Comparison of ENCODE assay signal across 35 cellular contexts in genomic region chr21:36470294-36470693, GRCh38. TPM values are rescaled to one million over a fixed set of nuclear protein-coding genes. Genes with fewer than 3 reads are reported as not detected.
DNase-seq lines count a peak whose midpoint lies in the region; ATAC-seq, FAIRE-seq and TF ChIP-seq lines count a peak whose summit lies in the region.
"Had no signal": no experiment of that assay in that cellular context is flagged by ENCODE, and none has a peak within 500 bp of the region (broad histone marks: within the 10 kb centered on the region; RNA-seq: fewer than 3 reads in every experiment).

No MANE protein-coding gene starts in this region.

- ATAC-seq in HG03196 (IDR thresholded peaks at IDR 0.05; ENCODE audit: unreplicated experiment): no peak
- ATAC-seq in T-helper 17 cell: no peak
- ATAC-seq: activated CD8-positive, alpha-beta T cell treated with anti-CD3 and anti-CD28 coated beads, Interleukin-2, amount 10 ng/mL, durations not matched to agents 7 days and 5 days; gastroesophageal sphincter; K562; natural killer cell treated with Interleukin-12 subunit alpha and Interleukin-12 subunit beta and Interleukin-15 and Interleukin-18, amount 100 ng/mL, for 72 hours had no signal

- no peak overlapping the region for H3K4me3 Mint-ChIP-seq in astrocyte (ENCODE audit: unreplicated experiment)
- no peak overlapping the region for H3K4me3 Mint-ChIP-seq in T-helper 17 cell
- H3K4me3 Mint-ChIP-seq: activated CD8-positive, alpha-beta T cell treated with anti-CD3 and anti-CD28 coated beads, Interleukin-2, amount 10 ng/mL, durations not matched to agents 7 days and 5 days; activated naive CD4-positive, alpha-beta T cell treated with anti-CD3 and anti-CD28 coated beads, Interleukin-2, amount 50 U/mL, for 24 hours; central memory CD8-positive, alpha-beta T cell; natural killer cell treated with Interleukin-12 subunit alpha and Interleukin-12 subunit beta and Interleukin-15 and Interleukin-18, amount 100 ng/mL, for 72 hours had no signal

- TF ChIP-seq CTCF in C4-2B (conservative IDR thresholded peaks at IDR 0.05): no peak
- TF ChIP-seq CTCF in HEK293 (tag by site-specific recombination; IDR thresholded peaks at IDR 0.05): no peak
- TF ChIP-seq CTCF in astrocyte (IDR thresholded peaks at IDR 0.05; ENCODE audit: insufficient read depth, low read depth, low read length): no peak
- no peak for TF ChIP-seq CTCF in kidney (IDR thresholded peaks at IDR 0.05; ENCODE audit: borderline replicate concordance, extremely low read depth, insufficient read depth)

- H2AFZ ChIP-seq in astrocyte (ENCODE audit: low read depth, low read length): no peak overlapping the region
- H2AFZ ChIP-seq: GM23248 had no signal

- H3K9ac ChIP-seq in astrocyte (ENCODE audit: low read length) (no peak overlapping the region), kidney (ENCODE audit: low read length in 2 of 2) (no peak overlapping the region)
- H3K9ac ChIP-seq: GM23248 had no signal

- no peak for FAIRE-seq in astrocyte (lab: Jason Lieb, UNC)
- no peak for FAIRE-seq in kidney (lab: Jason Lieb, UNC)
- FAIRE-seq: endothelial cell of umbilical vein, GM12878, K562, small intestine, TTC549 had no signal

- POLR2A ChIA-PET in HEK293 (lab: Yijun Ruan, JAX): no interaction called here

- no peaks in the 10 kb centered on the region for H3K9me3 ChIP-seq in HEK293 (ENCODE audit: control insufficient read depth, insufficient read depth, low read depth, low read length)
- no peaks in the 10 kb centered on the region for H3K9me3 ChIP-seq in astrocyte (ENCODE audit: insufficient read depth, low read depth, low read length)
- H3K9me3 ChIP-seq in kidney (ENCODE audit: control insufficient read depth in 1 of 2, low read length in 2 of 2): no peaks in the 10 kb centered on the region
- H3K9me3 ChIP-seq in T-helper 17 cell (ENCODE audit: control insufficient read depth, low read length, poor library complexity, severe bottlenecking): no peaks in the 10 kb centered on the region
- H3K9me3 ChIP-seq: ascending aorta, mucosa of descending colon, ovary, thyroid gland had no signal

- intact Hi-C loops in kidney (cut with DNase I): no loop called here

- H3K27me3 Mint-ChIP-seq in astrocyte (ENCODE audit: low read depth, unreplicated experiment) (no peaks in the 10 kb centered on the region), T-helper 17 cell (peaks cover 23% of the 10 kb centered on the region)

- no peak overlapping the region for H3K27ac Mint-ChIP-seq in astrocyte (ENCODE audit: unreplicated experiment)
- no peak overlapping the region for H3K27ac Mint-ChIP-seq in T-helper 17 cell
- H3K27ac Mint-ChIP-seq: activated CD8-positive, alpha-beta T cell treated with anti-CD3 and anti-CD28 coated beads, Interleukin-2, amount 10 ng/mL, durations not matched to agents 7 days and 5 days; activated naive CD4-positive, alpha-beta T cell treated with anti-CD3 and anti-CD28 coated beads, Interleukin-2, amount 50 U/mL, for 24 hours; activated T-helper 2 cell treated with anti-CD3 and anti-CD28 coated beads, Interferon-gamma antibody, Interleukin-2, Interleukin-4, amounts not matched to agents 10 μg/mL and 5 μg/mL and 100 μg/mL, durations not matched to agents 14 hours and 24 hours and 36 hours; natural killer cell treated with Interleukin-12 subunit alpha and Interleukin-12 subunit beta and Interleukin-15 and Interleukin-18, amount 100 ng/mL, for 72 hours had no signal

- peak overlapping the region; percentile 44 for H3K27ac ChIP-seq in C4-2B
- no peak overlapping the region for H3K27ac ChIP-seq in HEK293 (ENCODE audit: extremely low read depth, low read depth, low read length)
- peak overlapping the region; percentile 78 for H3K27ac ChIP-seq in astrocyte (ENCODE audit: low read depth, low read length)
- H3K27ac ChIP-seq in kidney (ENCODE audit: low read depth in 2 of 2, low read length in 2 of 2): no peak overlapping the region
- H3K27ac ChIP-seq: ascending aorta, gastroesophageal sphincter, GM23248, ovary, stomach, thyroid gland had no signal

- DNase-seq in astrocyte (ENCODE audit: low read depth) (no peak), kidney (peak; percentile 36), nucleus accumbens (lab: John Stamatoyannopoulos, UW) (no peak), T-helper 17 cell (no peak)
- DNase-seq: activated CD4-positive, CD25-positive, alpha-beta regulatory T cell treated with anti-CD3 and anti-CD28 coated beads, Interleukin-2, amount 50 U/mL, for 72 hours; activated CD8-positive, alpha-beta T cell treated with anti-CD3 and anti-CD28 coated beads, Interleukin-2, amount 10 ng/mL, durations not matched to agents 7 days and 5 days; C1 segment of cervical spinal cord; DND-41; GM23248; MM.1S; mucosa of descending colon; NCI-H2081; NCI-H2227 treated with DMSO at 0.1 percent for 48 hours; NCI-H748 treated with DMSO at 0.1 percent for 48 hours; ovary; retina; small intestine; stimulated activated CD4-positive, alpha-beta T cell treated with anti-CD3 and anti-CD28 coated beads, Interleukin-2, amount 100 ng/mL, for 24 hours; stomach; T-helper 1 cell; thyroid gland had no signal

- H3K9me3 Mint-ChIP-seq in astrocyte (ENCODE audit: unreplicated experiment): peaks cover 13% of the 10 kb centered on the region
- H3K9me3 Mint-ChIP-seq: activated naive CD4-positive, alpha-beta T cell treated with anti-CD3 and anti-CD28 coated beads, Interleukin-2, amount 50 U/mL, for 24 hours; activated T-helper 2 cell treated with anti-CD3 and anti-CD28 coated beads, Interferon-gamma antibody, Interleukin-2, Interleukin-4, amounts not matched to agents 10 μg/mL and 5 μg/mL and 100 μg/mL, durations not matched to agents 14 hours and 24 hours and 36 hours; central memory CD8-positive, alpha-beta T cell; natural killer cell treated with Interleukin-12 subunit alpha and Interleukin-12 subunit beta and Interleukin-15 and Interleukin-18, amount 100 ng/mL, for 72 hours had no signal

- no peaks in the 10 kb centered on the region for H3K27me3 ChIP-seq in astrocyte (ENCODE audit: insufficient read depth, low read length)
- H3K27me3 ChIP-seq: ascending aorta, gastroesophageal sphincter, ovary, stomach, thyroid gland had no signal

- no peaks in the 10 kb centered on the region for H4K20me1 ChIP-seq in astrocyte (ENCODE audit: insufficient read depth, low read length)

- H3K4me1 Mint-ChIP-seq in astrocyte (ENCODE audit: low read depth, unreplicated experiment) (peaks cover 9% of the 10 kb centered on the region), T-helper 17 cell (no peaks in the 10 kb centered on the region)
- H3K4me1 Mint-ChIP-seq: activated naive CD4-positive, alpha-beta T cell treated with anti-CD3 and anti-CD28 coated beads, Interleukin-2, amount 50 U/mL, for 24 hours; central memory CD8-positive, alpha-beta T cell had no signal

- peaks cover 3% of the 10 kb centered on the region for H3K4me1 ChIP-seq in HEK293 (ENCODE audit: control insufficient read depth, insufficient read depth, low read length)
- peaks cover 23% of the 10 kb centered on the region for H3K4me1 ChIP-seq in astrocyte (ENCODE audit: insufficient read depth, low read length)
- H3K4me1 ChIP-seq in kidney (ENCODE audit: control insufficient read depth in 1 of 2, insufficient read depth in 1 of 2, low read depth in 1 of 2, low read length in 2 of 2): peaks cover 2 to 7% of the 10 kb centered on the region in 2 donors
- H3K4me1 ChIP-seq: ascending aorta, stomach, thyroid gland had no signal

- H3K36me3 Mint-ChIP-seq in astrocyte (ENCODE audit: low read depth, unreplicated experiment) (peaks cover 20% of the 10 kb centered on the region), T-helper 17 cell (ENCODE audit: low read depth) (no peaks in the 10 kb centered on the region)
- H3K36me3 Mint-ChIP-seq: activated naive CD4-positive, alpha-beta T cell treated with anti-CD3 and anti-CD28 coated beads, Interleukin-2, amount 50 U/mL, for 24 hours; natural killer cell treated with Interleukin-12 subunit alpha and Interleukin-12 subunit beta and Interleukin-15 and Interleukin-18, amount 100 ng/mL, for 72 hours had no signal

- CTCF ChIA-PET in HEK293 (lab: Yijun Ruan, JAX): interaction anchor here (0.8 kb wide), 2 partner anchors 35 to 48 kb away, joined by 3 to 5 read pairs; no protein-coding TSS in a partner anchor

- no peak overlapping the region for H3K4me2 ChIP-seq in astrocyte (ENCODE audit: low read length)

- no peaks in the 10 kb centered on the region for H3K79me2 ChIP-seq in astrocyte (ENCODE audit: insufficient read depth, low read length)

- no peak overlapping the region for H3K4me3 ChIP-seq in HEK293 (ENCODE audit: low read depth, low read length)
- no peak overlapping the region for H3K4me3 ChIP-seq in astrocyte (ENCODE audit: insufficient read depth, low read depth, low read length)
- no peak overlapping the region for H3K4me3 ChIP-seq in kidney (ENCODE audit: low read length in 2 of 2)
- H3K4me3 ChIP-seq: ascending aorta, gastroesophageal sphincter, GM12878, GM23248, K562, mucosa of descending colon, ovary, stomach, thyroid gland had no signal

- H3K36me3 ChIP-seq in HEK293 (ENCODE audit: control insufficient read depth in 2 of 2, insufficient read depth in 1 of 2, low read length in 2 of 2) (no peaks in the 10 kb centered on the region), astrocyte (ENCODE audit: insufficient read depth, low read length) (no peaks in the 10 kb centered on the region), kidney (ENCODE audit: control insufficient read depth in 1 of 2, insufficient read depth in 2 of 2, low read length in 2 of 2) (no peaks in the 10 kb centered on the region)
- H3K36me3 ChIP-seq: ascending aorta, gastroesophageal sphincter, ovary, stomach, thyroid gland had no signal

TF ChIP-seq in HEK293, 187 proteins besides CTCF, POLR2A, EP300 and RAD21 (continues in another document):
- no peak for TF ChIP-seq ZNF169 (tag by site-specific recombination; IDR thresholded peaks at IDR 0.05)

RNA-seq across cellular contexts. Expression of gene CLDN14, which starts 9.6 kb away (rescaled TPM):
- not detected in 2 replicates for total RNA-seq in astrocyte
- total RNA-seq in kidney: 8.7 TPM
- polyA plus RNA-seq in kidney (ENCODE audit: insufficient read depth, low read depth, low replicate concordance): 10.0 TPM
- total RNA-seq in T-helper 17 cell: not detected
- total RNA-seq: activated CD8-positive, alpha-beta T cell treated with anti-CD3 and anti-CD28 coated beads, Interleukin-2, amount 10 ng/mL, durations not matched to agents 7 days and 5 days; activated T-helper 2 cell treated with anti-CD3 and anti-CD28 coated beads, Interferon-gamma antibody, Interleukin-2, Interleukin-4, amounts not matched to agents 10 μg/mL and 5 μg/mL and 100 μg/mL, durations not matched to agents 14 hours and 24 hours and 36 hours; ascending aorta; fibroblast of lung; GM23248; K562; natural killer cell treated with Interleukin-12 subunit alpha and Interleukin-12 subunit beta and Interleukin-15 and Interleukin-18, amount 100 ng/mL, for 72 hours; ovary; stomach; thyroid gland had no signal
- polyA plus RNA-seq: fibroblast of lung, GM23248, K562 had no signal

Comparison
In these comparisons a context has a peak if more than half of its experiments do, and no peak if none do; other contexts are left out.
1. H3K27ac ChIP-seq: peak in C4-2B (single experiment) and astrocyte (single experiment); none in HEK293 (single experiment) and kidney (0 of 2).